In the genomic region with DNA sequence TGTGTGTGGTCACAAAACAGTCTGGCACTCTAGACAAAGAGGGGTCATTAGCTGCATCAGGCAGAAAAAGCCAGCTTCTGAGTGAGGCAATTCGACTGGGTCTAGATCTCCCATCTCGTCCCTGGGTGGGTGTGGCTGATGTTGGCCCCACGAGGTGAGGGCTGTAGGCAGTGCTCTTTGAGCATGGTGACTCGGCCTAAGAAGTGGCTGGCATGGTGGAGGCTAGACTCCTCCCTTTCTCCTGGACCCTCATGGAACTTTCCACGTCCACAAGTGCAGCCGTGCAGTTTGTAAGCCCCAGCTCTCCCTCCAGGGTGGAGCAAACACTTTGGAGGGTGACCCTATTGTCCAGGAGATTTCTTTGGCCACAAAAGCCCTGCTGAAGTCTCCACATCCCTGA, we compare ENCODE assay signal across 25 cellular contexts.
"Had no signal": no experiment of that assay in that cellular context is flagged by ENCODE, and none has a peak within 500 bp of the region (broad histone marks: within the 10 kb centered on the region; RNA-seq: fewer than 3 reads in every experiment).

No MANE protein-coding gene starts in this region.

- H3K4me1 Mint-ChIP-seq: immature natural killer cell; stimulated activated effector memory CD8-positive, alpha-beta T cell treated with anti-CD3 and anti-CD28 coated beads, Interleukin-12 subunit alpha, Interleukin-12 subunit beta, amount 100 ng/mL, for 72 hours had no signal

- H3K36me3 Mint-ChIP-seq: immature natural killer cell; memory B cell; naive thymus-derived CD4-positive, alpha-beta T cell; natural killer cell treated with Interleukin-12 subunit alpha and Interleukin-12 subunit beta and Interleukin-15 and Interleukin-18, amount 100 ng/mL, for 72 hours; stimulated activated effector memory CD8-positive, alpha-beta T cell treated with anti-CD3 and anti-CD28 coated beads, Interleukin-12 subunit alpha, Interleukin-12 subunit beta, amount 100 ng/mL, for 72 hours; type B pancreatic cell had no signal

- H3K4me3 ChIP-seq: left ventricle myocardium inferior, mucosa of descending colon, ovary, sigmoid colon, spleen, tibial nerve, uterus had no signal

- H3K27me3 ChIP-seq: neutrophil, ovary, sigmoid colon, spleen, tibial nerve, uterus had no signal

- FAIRE-seq: islet of Langerhans, small intestine had no signal

- H3K9me3 Mint-ChIP-seq: immature natural killer cell; memory B cell; naive thymus-derived CD4-positive, alpha-beta T cell; natural killer cell treated with Interleukin-12 subunit alpha and Interleukin-12 subunit beta and Interleukin-15 and Interleukin-18, amount 100 ng/mL, for 72 hours; stimulated activated effector memory CD8-positive, alpha-beta T cell treated with anti-CD3 and anti-CD28 coated beads, Interleukin-12 subunit alpha, Interleukin-12 subunit beta, amount 100 ng/mL, for 72 hours; stimulated activated naive CD8-positive, alpha-beta T cell treated with anti-CD3 and anti-CD28 coated beads, Interleukin-15, Interleukin-2, amounts not matched to agents 100 ng/mL and 50 ng/mL, for 24 hours; type B pancreatic cell had no signal

- H3K27ac ChIP-seq: left ventricle myocardium inferior, neutrophil, ovary, sigmoid colon, spleen, tibial nerve, uterus had no signal

- H3K4me1 ChIP-seq: left ventricle myocardium inferior, sigmoid colon, tibial nerve, uterus had no signal

- DNase-seq: hypothalamus; immature natural killer cell; left ventricle myocardium inferior; midbrain; mucosa of descending colon; naive thymus-derived CD4-positive, alpha-beta T cell; occipital lobe; ovary; retina; right cardiac atrium; sigmoid colon; small intestine; spleen; stimulated activated CD4-positive, alpha-beta T cell treated with anti-CD3 and anti-CD28 coated beads, Interleukin-4, amount 100 ng/mL, for 24 hours; stimulated activated naive CD4-positive, alpha-beta T cell; uterus had no signal

- H3K27ac Mint-ChIP-seq: immature natural killer cell; memory B cell; naive thymus-derived CD4-positive, alpha-beta T cell; natural killer cell treated with Interleukin-12 subunit alpha and Interleukin-12 subunit beta and Interleukin-15 and Interleukin-18, amount 100 ng/mL, for 72 hours; progenitor cell of endocrine pancreas; stimulated activated effector memory CD8-positive, alpha-beta T cell treated with anti-CD3 and anti-CD28 coated beads, Interleukin-12 subunit alpha, Interleukin-12 subunit beta, amount 100 ng/mL, for 72 hours; stimulated activated naive CD8-positive, alpha-beta T cell treated with anti-CD3 and anti-CD28 coated beads, Interleukin-15, Interleukin-2, amounts not matched to agents 100 ng/mL and 50 ng/mL, for 24 hours had no signal

- ATAC-seq: mucosa of descending colon; naive thymus-derived CD4-positive, alpha-beta T cell; natural killer cell treated with Interleukin-12 subunit alpha and Interleukin-12 subunit beta and Interleukin-15 and Interleukin-18, amount 100 ng/mL, for 72 hours; right cardiac atrium; stimulated activated effector memory CD8-positive, alpha-beta T cell treated with anti-CD3 and anti-CD28 coated beads, Interleukin-12 subunit alpha, Interleukin-12 subunit beta, amount 100 ng/mL, for 72 hours had no signal

- H3K36me3 ChIP-seq: left ventricle myocardium inferior, neutrophil, ovary, sigmoid colon, spleen, tibial nerve, uterus had no signal

- H3K4me3 Mint-ChIP-seq: immature natural killer cell; memory B cell; naive thymus-derived CD4-positive, alpha-beta T cell; natural killer cell treated with Interleukin-12 subunit alpha and Interleukin-12 subunit beta and Interleukin-15 and Interleukin-18, amount 100 ng/mL, for 72 hours; stimulated activated effector memory CD8-positive, alpha-beta T cell treated with anti-CD3 and anti-CD28 coated beads, Interleukin-12 subunit alpha, Interleukin-12 subunit beta, amount 100 ng/mL, for 72 hours; stimulated activated naive CD8-positive, alpha-beta T cell treated with anti-CD3 and anti-CD28 coated beads, Interleukin-15, Interleukin-2, amounts not matched to agents 100 ng/mL and 50 ng/mL, for 24 hours; type B pancreatic cell had no signal

- H3K9me3 ChIP-seq: left ventricle myocardium inferior, mucosa of descending colon, neutrophil, ovary, sigmoid colon, spleen, tibial nerve, uterus had no signal
